8 cellular contexts compared by ENCODE assay signal in genomic region chr1:12052008-12052573, GRCh38. TPM values are rescaled to one million over a fixed set of nuclear protein-coding genes. Genes with fewer than 3 reads are reported as not detected.
DNase-seq lines count a peak whose midpoint lies in the region; ATAC-seq and TF ChIP-seq lines count a peak whose summit lies in the region.

No MANE protein-coding gene starts in this region.

- H3K4me1 ChIP-seq in breast epithelium, result no peaks in the 10 kb centered on the region

- intact Hi-C loops in breast epithelium (cut with DNase I; ENCODE audit: low total_unique reads), result no loop called here

- H3K27me3 ChIP-seq in breast epithelium, result no peaks in the 10 kb centered on the region

- no peaks in the 10 kb centered on the region for H3K36me3 ChIP-seq in breast epithelium

- peak; percentile 66 for ATAC-seq in GM18867 (IDR thresholded peaks at IDR 0.05; ENCODE audit: unreplicated experiment)
- peak; percentile 52 for ATAC-seq in HG02870 (IDR thresholded peaks at IDR 0.05; ENCODE audit: unreplicated experiment)

- no peak for TF ChIP-seq CTCF in breast epithelium (IDR thresholded peaks at IDR 0.05)

- no peak overlapping the region for H3K4me3 ChIP-seq in breast epithelium

- H3K9me3 ChIP-seq in breast epithelium, result no peaks in the 10 kb centered on the region

- peak overlapping the region; percentile 26 to 48 for H3K27ac ChIP-seq in breast epithelium

- DNase-seq in Ammon's horn (ENCODE audit: low spot score) (peak; percentile 40), NOMO-1 (lab: John Stamatoyannopoulos, UW; ENCODE audit: unreplicated experiment in 2 of 2) (peak; percentile 79 to 85), breast epithelium (ENCODE audit: low spot score in 2 of 2) (no peak), lung microvascular endothelial cell (ENCODE audit: low read depth in 2 of 2) (peak; percentile 15 to 59), NCI-H524 treated with DMSO at 0.1 percent for 48 hours (lab: John Stamatoyannopoulos, UW) (no peak), retina (no peak)

- no peak for TF ChIP-seq POLR2A in breast epithelium (IDR thresholded peaks at IDR 0.05)

RNA-seq across cellular contexts. Expression of gene TNFRSF8, which starts 11.0 kb away (rescaled TPM):
- total RNA-seq in breast epithelium (1 to 10 TPM in 2 of 3 donors, under 1 TPM in 1; 0.88 to 2.3 (median 1.6) TPM), lung microvascular endothelial cell (not detected in 2 replicates)

RNA-seq across cellular contexts. Expression of gene MIIP, which starts 32.8 kb away (rescaled TPM):
- total RNA-seq in breast epithelium (10 to 100 TPM; 29.0 to 34.4 (median 33.8) TPM), lung microvascular endothelial cell (20.9 and 27.8 TPM in 2 replicates)

Comparison
In these comparisons a context has a peak if more than half of its experiments do, and no peak if none do; other contexts are left out.
1. DNase-seq: peak in Ammon's horn (single experiment), NOMO-1 (2 of 2) and lung microvascular endothelial cell (2 of 2); none in breast epithelium (0 of 2), NCI-H524 treated with DMSO at 0.1 percent for 48 hours (single experiment) and retina (single experiment).